ENCODE assay signal across 9 cellular contexts in genomic region chr3:17431004-17431403, GRCh38.
DNase-seq lines count a peak whose midpoint lies in the region; ATAC-seq and TF ChIP-seq lines count a peak whose summit lies in the region.
"Had no signal": no experiment of that assay in that cellular context is flagged by ENCODE, and none has a peak within 500 bp of the region (broad histone marks: within the 10 kb centered on the region; RNA-seq: fewer than 3 reads in every experiment).

No MANE protein-coding gene starts in this region.

- no peaks in the 10 kb centered on the region for H3K9me3 ChIP-seq in Peyer's patch
- H3K9me3 ChIP-seq in esophagus muscularis mucosa: no peaks in the 10 kb centered on the region
- no peaks in the 10 kb centered on the region for H3K9me3 ChIP-seq in psoas muscle

- no peak overlapping the region for H3K4me3 Mint-ChIP-seq in stimulated activated memory B cell treated with anti-CD40 and anti-IgM and Interleukin-4, amounts not matched to agents 10 μg/mL and 1 μg/mL and 100 μg/mL, for 72 hours
- H3K4me3 Mint-ChIP-seq: memory B cell had no signal

- WGBS in esophagus muscularis mucosa: 12% methylated on average over 2 of the region's 2 CpGs
- WGBS in psoas muscle, 3 donors: 10 to 26% (median 17%) methylated on average over 2 of the region's 2 CpGs

- H3K27ac ChIP-seq in Peyer's patch (no peak overlapping the region), esophagus muscularis mucosa (replicated peaks in 1 of 4) (no peak overlapping the region), psoas muscle (no peak overlapping the region)

- H3K36me3 ChIP-seq in Peyer's patch: no peaks in the 10 kb centered on the region
- no peaks in the 10 kb centered on the region for H3K36me3 ChIP-seq in esophagus muscularis mucosa
- no peaks in the 10 kb centered on the region for H3K36me3 ChIP-seq in psoas muscle (ENCODE audit: insufficient read depth in 1 of 2, low read depth in 1 of 2)

- intact Hi-C loops in esophagus muscularis mucosa (cut with DNase I) (loop anchor here (2.0 kb wide), 1 partner anchor 410 kb away; no protein-coding TSS in a partner anchor), psoas muscle (cut with DNase I) (loop anchor here (2.0 to 10.0 kb wide), 3 partner anchors 314 to 410 kb away; partner anchors contain the start of gene TBC1D5 (in 1 of the 2))

- H3K27ac Mint-ChIP-seq in stimulated activated memory B cell treated with anti-CD40 and anti-IgM and Interleukin-4, amounts not matched to agents 10 μg/mL and 1 μg/mL and 100 μg/mL, for 72 hours: no peak overlapping the region
- H3K27ac Mint-ChIP-seq: memory B cell had no signal

- H3K27me3 ChIP-seq in Peyer's patch (no peaks in the 10 kb centered on the region), esophagus muscularis mucosa (no peaks in the 10 kb centered on the region), psoas muscle (ENCODE audit: insufficient read depth in 3 of 3, low read length in 2 of 3) (no peaks in the 10 kb centered on the region)

- TF ChIP-seq POLR2A in Peyer's patch (IDR thresholded peaks at IDR 0.05) (no peak), esophagus muscularis mucosa (IDR thresholded peaks at IDR 0.05; ENCODE audit: low read depth) (no peak)

- H3K4me3 ChIP-seq in Peyer's patch (no peak overlapping the region), esophagus muscularis mucosa (no peak overlapping the region), psoas muscle (no peak overlapping the region)

- H3K4me1 Mint-ChIP-seq in stimulated activated memory B cell treated with anti-CD40 and anti-IgM and Interleukin-4, amounts not matched to agents 10 μg/mL and 1 μg/mL and 100 μg/mL, for 72 hours: peaks cover 6% of the 10 kb centered on the region
- H3K4me1 Mint-ChIP-seq: memory B cell had no signal

- ATAC-seq in HG02973 (IDR thresholded peaks at IDR 0.05; ENCODE audit: unreplicated experiment): peak; percentile 48
- ATAC-seq in psoas muscle: peak; percentile 53 to 85 (median 72)
- ATAC-seq in stimulated activated memory B cell treated with anti-CD40 and anti-IgM and Interleukin-4, amounts not matched to agents 10 μg/mL and 1 μg/mL and 100 μg/mL, for 72 hours: no peak
- no peak for ATAC-seq in HG02840 (IDR thresholded peaks at IDR 0.05; ENCODE audit: low FRiP score, unreplicated experiment)

- H3K9me3 Mint-ChIP-seq in stimulated activated memory B cell treated with anti-CD40 and anti-IgM and Interleukin-4, amounts not matched to agents 10 μg/mL and 1 μg/mL and 100 μg/mL, for 72 hours: peaks cover 2% of the 10 kb centered on the region

- H3K27me3 Mint-ChIP-seq in stimulated activated memory B cell treated with anti-CD40 and anti-IgM and Interleukin-4, amounts not matched to agents 10 μg/mL and 1 μg/mL and 100 μg/mL, for 72 hours: no peaks in the 10 kb centered on the region
- H3K27me3 Mint-ChIP-seq: memory B cell had no signal

- H3K36me3 Mint-ChIP-seq in stimulated activated memory B cell treated with anti-CD40 and anti-IgM and Interleukin-4, amounts not matched to agents 10 μg/mL and 1 μg/mL and 100 μg/mL, for 72 hours: peaks cover 31% of the 10 kb centered on the region

- DNase-seq in DMS 273 treated with DMSO at 0.1 percent for 48 hours (lab: John Stamatoyannopoulos, UW) (peak; percentile 4), Peyer's patch (no peak), esophagus muscularis mucosa (ENCODE audit: extremely low spot score) (no peak), psoas muscle (no peak)
- DNase-seq in activated CD4-positive, alpha-beta T cell treated with anti-CD3 and anti-CD28 coated beads, Interleukin-2, amount 50 U/mL, for 48 hours: no peak

- TF ChIP-seq CTCF in Peyer's patch (IDR thresholded peaks at IDR 0.05) (peak in 4 of 6 experiments; percentile 32 to 59 (median 52)), esophagus muscularis mucosa (IDR thresholded peaks at IDR 0.05) (peak in 2 of 3 experiments; percentile 32 to 47), psoas muscle (IDR thresholded peaks at IDR 0.05) (peak; percentile 55)

- no peak for TF ChIP-seq EP300 in esophagus muscularis mucosa (IDR thresholded peaks at IDR 0.05)

- no peaks in the 10 kb centered on the region for H3K4me1 ChIP-seq in Peyer's patch
- H3K4me1 ChIP-seq in esophagus muscularis mucosa: peaks cover 0 to 18% (median 8%) of the 10 kb centered on the region in 4 donors
- peaks cover 9% of the 10 kb centered on the region for H3K4me1 ChIP-seq in psoas muscle

Comparison
In these comparisons a context has a peak if more than half of its experiments do, and no peak if none do; other contexts are left out.
1. ATAC-seq: peak in HG02973 (single experiment) and psoas muscle (4 of 4); none in stimulated activated memory B cell treated with anti-CD40 and anti-IgM and Interleukin-4, amounts not matched to agents 10 μg/mL and 1 μg/mL and 100 μg/mL, for 72 hours (single experiment) and HG02840 (single experiment).
2. Peak in every context shown above with its lines, with median percentiles within 50 percentile points of each other: CTCF ChIP-seq.